Comparison of ENCODE assay signal across 8 cellular contexts in genomic region chr7:17299477-17299991, GRCh38. TPM values are rescaled to one million over a fixed set of nuclear protein-coding genes. Genes with fewer than 3 reads are reported as not detected.
DNase-seq lines count a peak whose midpoint lies in the region; ATAC-seq and TF ChIP-seq lines count a peak whose summit lies in the region.

No MANE protein-coding gene starts in this region.

- H3K27ac ChIP-seq in SK-N-MC (no peak overlapping the region), tibial artery (peak overlapping the region; percentile 94 to 99)

- H3K4me3 ChIP-seq in SK-N-MC (peak overlapping the region; percentile 85), choroid plexus epithelial cell (ENCODE audit: low read depth, low read length) (peak overlapping the region; percentile 83), tibial artery (peak overlapping the region; percentile 88 to 100)

- peak overlapping the region; percentile 69 for H3K9ac ChIP-seq in SK-N-MC (ENCODE audit: insufficient read length)

- TF ChIP-seq CTCF in choroid plexus epithelial cell (conservative IDR thresholded peaks at IDR 0.05; ENCODE audit: low read depth, low read length): no peak
- TF ChIP-seq CTCF in tibial artery (IDR thresholded peaks at IDR 0.05): no peak

- no peaks in the 10 kb centered on the region for H3K27me3 ChIP-seq in tibial artery

- no peaks in the 10 kb centered on the region for H3K36me3 ChIP-seq in SK-N-MC (ENCODE audit: insufficient read depth, low read length)
- H3K36me3 ChIP-seq in tibial artery: no peaks in the 10 kb centered on the region

- intact Hi-C loops in tibial artery (cut with DNase I; ENCODE audit: low total_unique reads): loop anchor here (10.0 kb wide), 1 partner anchor 325 kb away; no protein-coding TSS in a partner anchor

- H3K9me3 ChIP-seq in SK-N-MC (ENCODE audit: low read depth, low read length) (no peaks in the 10 kb centered on the region), tibial artery (no peaks in the 10 kb centered on the region)

- ATAC-seq in HG03108 (IDR thresholded peaks at IDR 0.05; ENCODE audit: unreplicated experiment): peak; percentile 5

- H3K4me1 ChIP-seq in tibial artery: peaks cover 0 to 50% (median 1%) of the 10 kb centered on the region in 4 donors

- DNase-seq in activated gamma-delta T cell treated with Interleukin-2 at 50 U/mL for 16 hours (peak; percentile 4), activated gamma-delta T cell (lab: John Stamatoyannopoulos, UW) (no peak), SK-N-MC (ENCODE audit: low read depth, low spot score) (no peak), choroid plexus epithelial cell (ENCODE audit: low read depth) (peak; percentile 50), lung microvascular endothelial cell (ENCODE audit: low read depth in 2 of 2) (peak; percentile 30 to 60), tibial artery (no peak), T1000 (lab: John Stamatoyannopoulos, UW) (no peak)

RNA-seq across cellular contexts. Expression of gene AHR, which starts 1.1 kb away (rescaled TPM):
- total RNA-seq in lung microvascular endothelial cell: 70.6 and 108 TPM in 2 replicates

Comparison
In these comparisons a context has a peak if more than half of its experiments do, and no peak if none do; other contexts are left out.
1. DNase-seq: peak in activated gamma-delta T cell treated with Interleukin-2 at 50 U/mL for 16 hours (single experiment), choroid plexus epithelial cell (single experiment) and lung microvascular endothelial cell (2 of 2); none in activated gamma-delta T cell (single experiment), SK-N-MC (single experiment), tibial artery (0 of 2) and T1000 (single experiment).
2. Peak in every context shown above with its lines, with median percentiles within 50 percentile points of each other: H3K4me3 ChIP-seq.